8 cellular contexts compared by ENCODE assay signal in the genomic region with DNA sequence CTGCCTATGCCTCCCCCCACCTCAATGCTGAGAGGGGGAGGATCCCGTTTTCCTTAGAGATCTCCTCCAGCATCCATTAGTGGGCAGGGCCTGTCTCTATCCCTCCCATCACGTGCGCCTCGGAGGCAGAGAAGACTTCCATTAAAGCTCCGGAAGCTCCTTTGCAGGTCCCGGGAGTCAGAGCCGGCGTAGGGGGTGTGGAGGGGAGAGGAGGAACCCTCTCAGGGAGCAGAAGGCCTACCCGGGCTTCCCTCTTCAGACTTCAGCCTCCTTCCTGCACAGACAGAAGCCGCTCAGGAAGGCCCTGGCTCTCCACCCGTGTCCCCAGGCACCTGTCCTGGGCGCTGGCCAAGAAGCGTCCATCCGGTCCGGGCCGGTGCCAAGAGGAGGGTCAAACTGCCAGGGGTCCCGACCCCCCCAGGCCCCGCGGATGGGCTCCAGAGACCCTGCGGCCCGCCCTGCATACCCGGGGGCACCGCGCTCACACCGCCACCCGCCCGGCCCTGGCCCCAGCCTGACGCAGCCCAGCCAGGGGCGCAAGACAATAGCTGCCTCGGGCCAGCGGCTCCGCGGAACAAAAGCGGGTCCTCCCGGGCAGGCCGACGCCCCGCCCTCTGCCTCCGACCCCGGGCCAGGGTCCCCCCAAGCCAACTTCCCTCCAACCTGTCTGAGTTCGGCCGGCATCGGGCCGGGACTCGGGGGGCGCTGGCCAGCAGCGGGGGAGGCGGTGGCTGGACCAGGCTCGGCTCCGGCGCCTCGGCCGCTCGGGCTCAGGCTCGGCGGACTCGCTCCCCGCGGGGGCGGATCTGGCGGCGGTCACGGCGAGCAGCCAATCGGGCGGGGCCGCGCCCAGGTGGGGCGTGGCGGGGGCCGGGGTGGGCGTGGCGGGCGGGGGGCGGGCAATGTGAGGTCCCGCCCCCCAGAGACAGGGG. TPM values are rescaled to one million over a fixed set of nuclear protein-coding genes. Genes with fewer than 3 reads are reported as not detected.
DNase-seq lines count a peak whose midpoint lies in the region; ATAC-seq, FAIRE-seq and TF ChIP-seq lines count a peak whose summit lies in the region.

No MANE protein-coding gene starts in this region.

- H3K9ac ChIP-seq in skeletal muscle tissue (ENCODE audit: low read depth in 1 of 3, low read length in 3 of 3) = peak overlapping the region; percentile 81 to 94 (median 94)

- peak overlapping the region; percentile 99 for H3K4me2 ChIP-seq in A549

- POLR2A ChIA-PET in A549 (lab: Yijun Ruan, JAX) = interaction anchor here (0.6 kb wide), 1 partner anchor 457 kb away, joined by 4 read pairs; no protein-coding TSS in a partner anchor

- H3K27me3 ChIP-seq in breast epithelium (no peaks in the 10 kb centered on the region), skeletal muscle tissue (ENCODE audit: control insufficient read depth in 3 of 3, insufficient read depth in 3 of 3, low read length in 3 of 3) (no peaks in the 10 kb centered on the region)

- TF ChIP-seq POLR2A in A549 (IDR thresholded peaks at IDR 0.05; ENCODE audit: low read length) (no peak), breast epithelium (IDR thresholded peaks at IDR 0.05) (no peak)

- peak; percentile 41 to 70 for DNase-seq in A549 (ENCODE audit: low read depth in 1 of 2, low spot score in 1 of 2)
- peak; percentile 29 for DNase-seq in NCI-H128 (lab: John Stamatoyannopoulos, UW; ENCODE audit: unreplicated experiment)
- peak; percentile 66 to 81 for DNase-seq in breast epithelium (ENCODE audit: low spot score in 2 of 2)
- DNase-seq in iPS-NIHi11 (ENCODE audit: low spot score) = peak; percentile 100

- intact Hi-C loops in breast epithelium (cut with DNase I; ENCODE audit: low total_unique reads) = no loop called here

- H3K27ac ChIP-seq in A549 = peak overlapping the region; percentile 68 to 83; a peak in 5 of 6 replicates
- peak overlapping the region; percentile 95 for H3K27ac ChIP-seq in VCaP
- peak overlapping the region; percentile 80 to 90 for H3K27ac ChIP-seq in breast epithelium
- peak overlapping the region; percentile 98 for H3K27ac ChIP-seq in skeletal muscle tissue (ENCODE audit: low read depth, low read length)

- H3K4me1 ChIP-seq in A549 (peaks cover 20% of the 10 kb centered on the region), breast epithelium (peaks cover 8 to 21% of the 10 kb centered on the region in 2 donors), skeletal muscle tissue (ENCODE audit: control insufficient read depth in 3 of 3, insufficient read depth in 3 of 3, low read length in 3 of 3) (peaks cover 62 to 67% (median 64%) of the 10 kb centered on the region in 3 donors)

- WGBS in A549 (ENCODE audit: missing lambda C conversion rate) = 57% methylated on average over 9 of the region's 76 CpGs

- no peak for TF ChIP-seq EP300 in A549 (IDR thresholded peaks at IDR 0.05)

- no peak for FAIRE-seq in A549 (lab: Jason Lieb, UNC)

- CTCF ChIA-PET in A549 (lab: Yijun Ruan, JAX) = interaction anchor here (1.5 to 3.6 kb wide), 3 partner anchors 14 to 27 kb away, joined by 5 to 14 read pairs (median 9); no protein-coding TSS in a partner anchor

- TF ChIP-seq CTCF in A549 (IDR thresholded peaks at IDR 0.05) = no peak
- TF ChIP-seq CTCF in VCaP (conservative IDR thresholded peaks at IDR 0.05) = no peak
- TF ChIP-seq CTCF in breast epithelium (IDR thresholded peaks at IDR 0.05) = no peak

- ATAC-seq in A549 (peak; percentile 68 to 86), GM18909 (IDR thresholded peaks at IDR 0.05; ENCODE audit: poor library complexity, unreplicated experiment) (peak; percentile 56), GM21619 (IDR thresholded peaks at IDR 0.05; ENCODE audit: unreplicated experiment) (no peak)

- no peak for TF ChIP-seq RAD21 in A549 (conservative IDR thresholded peaks at IDR 0.05 in 1 of 2, IDR thresholded peaks at IDR 0.05 in 1 of 2)

- H3K4me3 ChIP-seq in A549 = peak overlapping the region; percentile 68
- peak overlapping the region; percentile 76 to 88 (median 86) for H3K4me3 ChIP-seq in breast epithelium
- peak overlapping the region; percentile 73 to 86 (median 80) for H3K4me3 ChIP-seq in skeletal muscle tissue (ENCODE audit: low read length in 3 of 3)

- H3K9me3 ChIP-seq in A549 = no peaks in the 10 kb centered on the region
- H3K9me3 ChIP-seq in breast epithelium = no peaks in the 10 kb centered on the region
- H3K9me3 ChIP-seq in skeletal muscle tissue (ENCODE audit: control insufficient read depth in 3 of 3, low read length in 3 of 3) = no peaks in the 10 kb centered on the region

- no peaks in the 10 kb centered on the region for H3K36me3 ChIP-seq in breast epithelium
- H3K36me3 ChIP-seq in skeletal muscle tissue (ENCODE audit: control insufficient read depth in 3 of 3, insufficient read depth in 3 of 3, low read length in 3 of 3) = peaks cover 0 to 4% (median 2%) of the 10 kb centered on the region in 3 donors

TF ChIP-seq in A549, 52 proteins besides CTCF, POLR2A, EP300 and RAD21:
- no peak for TF ChIP-seq NFE2L2 (conservative IDR thresholded peaks at IDR 0.05; ENCODE audit: low read length)
- TF ChIP-seq HOXB13 (CRISPR knock-in tag; IDR thresholded peaks at IDR 0.05; ENCODE audit: low read depth) = no peak
- TF ChIP-seq, protein P1, sequence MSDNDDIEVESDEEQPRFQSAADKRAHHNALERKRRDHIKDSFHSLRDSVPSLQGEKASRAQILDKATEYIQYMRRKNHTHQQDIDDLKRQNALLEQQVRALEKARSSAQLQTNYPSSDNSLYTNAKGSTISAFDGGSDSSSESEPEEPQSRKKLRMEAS (IDR thresholded peaks at IDR 0.05) = 0 out of 2 replicates have a peak, but pooled peaks have one; percentile 11
- no peak for TF ChIP-seq CEBPB (IDR thresholded peaks at IDR 0.05)

RNA-seq across cellular contexts. Expression of a gene that starts 29.9 kb away (rescaled TPM):
- polyA plus RNA-seq in A549 (2011; rRNA removed) (0.81 and 1.1 TPM in 2 replicates), A549 (2017; fragmentation: RNase III; extraction: RNeasy Plus Mini Kit Qiagen cat#74134 plus additional on column Dnase treatment) (1.2 to 2.1 TPM (median 1.9 TPM) in 3 replicates)
- polyA plus RNA-seq in A549 (2012; cell fraction: cytosol; rRNA removed) = 1.9 and 2.2 TPM in 2 replicates
- polyA plus RNA-seq in A549 (2012; cell fraction: nucleus; rRNA removed) = 10.6 and 13.2 TPM in 2 replicates
- polyA minus RNA-seq in A549 (2011; rRNA and poly(A)+ RNA removed) = 1.1 and 2.8 TPM in 2 replicates
- total RNA-seq in breast epithelium (10 to 100 TPM; 13.0 to 51.2 (median 44.2) TPM), skeletal muscle tissue (49.6 TPM)

RNA-seq across cellular contexts. Expression of a gene that starts 34.2 kb away (rescaled TPM):
- polyA plus RNA-seq in A549 (2011; rRNA removed) (13.2 and 15.0 TPM in 2 replicates), A549 (2017; fragmentation: RNase III; extraction: RNeasy Plus Mini Kit Qiagen cat#74134 plus additional on column Dnase treatment) (13.5 to 14.1 TPM (median 13.8 TPM) in 3 replicates)
- 22.7 and 28.4 TPM in 2 replicates for polyA plus RNA-seq in A549 (2012; cell fraction: cytosol; rRNA removed)
- 29.8 and 35.2 TPM in 2 replicates for polyA plus RNA-seq in A549 (2012; cell fraction: nucleus; rRNA removed)
- polyA minus RNA-seq in A549 (2011; rRNA and poly(A)+ RNA removed) = 28.0 and 38.6 TPM in 2 replicates
- total RNA-seq in breast epithelium (10 to 100 TPM; 25.9 to 55.4 (median 33.4) TPM), skeletal muscle tissue (13.6 TPM)

RNA-seq across cellular contexts. Expression of a gene that starts 45.1 kb away (rescaled TPM):
- polyA plus RNA-seq in A549 (2011; rRNA removed) (15.5 and 16.3 TPM in 2 replicates), A549 (2017; fragmentation: RNase III; extraction: RNeasy Plus Mini Kit Qiagen cat#74134 plus additional on column Dnase treatment) (25.6 to 29.3 TPM (median 25.6 TPM) in 3 replicates)
- polyA plus RNA-seq in A549 (2012; cell fraction: cytosol; rRNA removed) = 60.5 and 68.7 TPM in 2 replicates
- polyA plus RNA-seq in A549 (2012; cell fraction: nucleus; rRNA removed) = 95.7 and 112 TPM in 2 replicates
- 15.1 and 19.5 TPM in 2 replicates for polyA minus RNA-seq in A549 (2011; rRNA and poly(A)+ RNA removed)
- total RNA-seq in breast epithelium (10 to 100 TPM; 13.8 to 22.8 (median 20.6) TPM), skeletal muscle tissue (13.6 TPM)

RNA-seq across cellular contexts. Expression of a gene that starts 45.1 kb away (rescaled TPM):
- polyA plus RNA-seq in A549 (2011; rRNA removed) = 69.5 and 72.3 TPM in 2 replicates
- polyA plus RNA-seq in A549 (2012; cell fraction: cytosol; rRNA removed) = 269 and 292 TPM in 2 replicates
- 253 and 314 TPM in 2 replicates for polyA plus RNA-seq in A549 (2012; cell fraction: nucleus; rRNA removed)
- polyA plus RNA-seq in A549 (2017; fragmentation: RNase III; extraction: RNeasy Plus Mini Kit Qiagen cat#74134 plus additional on column Dnase treatment) = 113 to 135 TPM (median 125 TPM) in 3 replicates
- polyA minus RNA-seq in A549 (2011; rRNA and poly(A)+ RNA removed) = 21.7 and 39.3 TPM in 2 replicates
- total RNA-seq in breast epithelium = 100 to 1,000 TPM; 136 to 198 (median 196) TPM
- 25.6 TPM for total RNA-seq in skeletal muscle tissue

Comparison
In these comparisons a context has a peak if more than half of its experiments do, and no peak if none do; other contexts are left out.
1. DNase-seq: peak in every context shown above with its lines; median percentile 100 in iPS-NIHi11; 74 in breast epithelium; 56 in A549; 29 in NCI-H128.